Comparison of ENCODE assay signal across 14 cellular contexts in the genomic region with DNA sequence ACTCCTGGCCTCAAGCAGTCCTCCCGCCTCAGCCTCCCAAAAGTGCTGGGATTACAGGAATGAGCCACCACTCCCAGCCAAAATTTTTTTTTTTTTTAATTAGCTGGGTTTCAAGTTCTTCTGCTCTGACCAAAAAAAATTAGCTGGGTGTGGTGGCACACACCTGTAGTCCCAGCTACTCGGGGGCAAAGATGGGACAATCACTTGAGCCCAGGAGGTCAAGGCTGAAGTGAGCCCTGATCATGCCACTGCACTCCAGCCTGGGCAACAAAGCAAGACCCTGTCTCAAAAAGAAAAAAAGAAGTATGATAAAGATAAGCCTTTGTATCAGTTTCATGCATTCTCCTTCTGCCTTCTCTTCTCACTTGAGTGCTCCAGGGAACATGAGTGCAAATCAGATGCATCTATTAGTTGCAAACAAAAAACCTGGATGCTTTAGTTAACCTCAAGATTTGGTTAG. TPM values are rescaled to one million over a fixed set of nuclear protein-coding genes. Genes with fewer than 3 reads are reported as not detected.
DNase-seq lines count a peak whose midpoint lies in the region; ATAC-seq and TF ChIP-seq lines count a peak whose summit lies in the region.
"Had no signal": no experiment of that assay in that cellular context is flagged by ENCODE, and none has a peak within 500 bp of the region (broad histone marks: within the 10 kb centered on the region; RNA-seq: fewer than 3 reads in every experiment).

No MANE protein-coding gene starts in this region.

- 61 to 83% methylated on average over 2 of the region's 2 CpGs for WGBS in esophagus squamous epithelium, 2 donors
- WGBS in psoas muscle, 3 donors, result 92 to 96% (median 95%) methylated on average over 2 of the region's 2 CpGs

- no peaks in the 10 kb centered on the region for H3K27me3 Mint-ChIP-seq in CD4-positive, alpha-beta T cell
- peaks cover 2% of the 10 kb centered on the region for H3K27me3 Mint-ChIP-seq in glutamatergic neuron (ENCODE audit: unreplicated experiment)
- H3K27me3 Mint-ChIP-seq: activated B cell treated with CpG ODN at 0.5 μM for 24 hours had no signal

- H3K36me3 Mint-ChIP-seq in CD4-positive, alpha-beta T cell (ENCODE audit: low read depth), result no peaks in the 10 kb centered on the region
- no peaks in the 10 kb centered on the region for H3K36me3 Mint-ChIP-seq in glutamatergic neuron (ENCODE audit: unreplicated experiment)

- H3K27ac ChIP-seq in CD4-positive, alpha-beta T cell (ENCODE audit: low read depth, low read length), result no peak overlapping the region
- H3K27ac ChIP-seq in esophagus squamous epithelium (peak overlapping the region; percentile 86 to 94 (median 90)), psoas muscle (peak overlapping the region; percentile 80), vagina (no peak overlapping the region)

- H3K4me1 ChIP-seq in esophagus squamous epithelium (peaks cover 14 to 53% (median 26%) of the 10 kb centered on the region in 3 donors), psoas muscle (peaks cover 18% of the 10 kb centered on the region), vagina (peaks cover 30% of the 10 kb centered on the region)

- no peak for DNase-seq in CD4-positive, alpha-beta T cell
- DNase-seq in MG63, result no peak
- DNase-seq in esophagus squamous epithelium (lab: John Stamatoyannopoulos, UW), result no peak
- DNase-seq in psoas muscle, result no peak
- no peak for DNase-seq in OCI-M1 (lab: John Stamatoyannopoulos, UW)
- no peak for DNase-seq in stimulated activated CD4-positive, alpha-beta T cell treated with anti-CD3 and anti-CD28 coated beads, Interleukin-2, amount 100 ng/mL, for 24 hours
- no peak for DNase-seq in glutamatergic neuron
- DNase-seq in vagina (ENCODE audit: extremely low spot score in 2 of 2), result no peak
- DNase-seq: activated B cell treated with CpG ODN at 0.5 μM for 24 hours; effector memory CD4-positive, alpha-beta T cell; NCI-H2107; stimulated activated CD4-positive, alpha-beta T cell treated with anti-CD3 and anti-CD28 coated beads, Interleukin-4, amount 100 ng/mL, for 4 hours; testis had no signal

- intact Hi-C loops in CD4-positive, alpha-beta T cell (cut with DNase I, micrococcal nuclease), result no loop called here
- intact Hi-C loops in esophagus squamous epithelium (cut with DNase I), result no loop called here
- intact Hi-C loops in psoas muscle (cut with DNase I), result no loop called here
- intact Hi-C loops in vagina (cut with DNase I), result no loop called here

- TF ChIP-seq POLR2A in esophagus squamous epithelium (IDR thresholded peaks at IDR 0.05), result no peak
- TF ChIP-seq POLR2A in vagina (IDR thresholded peaks at IDR 0.05), result no peak

- POLR2A ChIA-PET in CD4-positive, alpha-beta T cell (lab: Charles Lee), result interaction anchor here (0.8 to 5.9 kb wide), 2 partner anchors 30 to 38 kb away, joined by 3 to 62 read pairs; partner anchors contain the start of gene NOB1

- peaks cover 22% of the 10 kb centered on the region for H3K4me1 Mint-ChIP-seq in CD4-positive, alpha-beta T cell (ENCODE audit: low read depth)
- peaks cover 10% of the 10 kb centered on the region for H3K4me1 Mint-ChIP-seq in glutamatergic neuron (ENCODE audit: low read depth, unreplicated experiment)

- peak overlapping the region; percentile 48 for H3K4me3 Mint-ChIP-seq in CD4-positive, alpha-beta T cell
- no peak overlapping the region for H3K4me3 Mint-ChIP-seq in glutamatergic neuron (ENCODE audit: unreplicated experiment)
- H3K4me3 Mint-ChIP-seq: activated B cell treated with CpG ODN at 0.5 μM for 24 hours had no signal

- H3K9me3 ChIP-seq in CD4-positive, alpha-beta T cell (ENCODE audit: control insufficient read depth, low read length), result no peaks in the 10 kb centered on the region
- H3K9me3 ChIP-seq in MG63 (no peaks in the 10 kb centered on the region), esophagus squamous epithelium (no peaks in the 10 kb centered on the region), psoas muscle (no peaks in the 10 kb centered on the region), vagina (no peaks in the 10 kb centered on the region)
- H3K9me3 ChIP-seq: testis had no signal

- TF ChIP-seq CTCF in CD4-positive, alpha-beta T cell (IDR thresholded peaks at IDR 0.05), result no peak
- no peak for TF ChIP-seq CTCF in esophagus squamous epithelium (IDR thresholded peaks at IDR 0.05)
- no peak for TF ChIP-seq CTCF in psoas muscle (IDR thresholded peaks at IDR 0.05)
- no peak for TF ChIP-seq CTCF in glutamatergic neuron (IDR thresholded peaks at IDR 0.05; ENCODE audit: partially characterized antibody, unreplicated experiment)
- no peak for TF ChIP-seq CTCF in vagina (IDR thresholded peaks at IDR 0.05)

- H3K36me3 ChIP-seq in MG63 (no peaks in the 10 kb centered on the region; the same call in 1 of the 2 replicates), esophagus squamous epithelium (peaks cover 0 to 14% (median 0%) of the 10 kb centered on the region in 3 donors), psoas muscle (ENCODE audit: insufficient read depth in 1 of 2, low read depth in 1 of 2) (peaks cover 0 to 25% of the 10 kb centered on the region in 2 donors), vagina (no peaks in the 10 kb centered on the region)

- no peak for ATAC-seq in CD4-positive, alpha-beta T cell (ENCODE audit: poor library complexity)
- no peak for ATAC-seq in psoas muscle
- ATAC-seq: activated naive CD4-positive, alpha-beta T cell treated with anti-CD3 and anti-CD28 coated beads, Interleukin-2, amount 50 U/mL, for 72 hours had no signal

- no peaks in the 10 kb centered on the region for H3K27me3 ChIP-seq in CD4-positive, alpha-beta T cell (ENCODE audit: control insufficient read depth, insufficient read depth, low read length)
- H3K27me3 ChIP-seq in MG63, result no peaks in the 10 kb centered on the region
- H3K27me3 ChIP-seq in esophagus squamous epithelium, result no peaks in the 10 kb centered on the region
- H3K27me3 ChIP-seq in psoas muscle (ENCODE audit: insufficient read depth in 3 of 3, low read length in 2 of 3), result no peaks in the 10 kb centered on the region
- no peaks in the 10 kb centered on the region for H3K27me3 ChIP-seq in vagina
- H3K27me3 ChIP-seq: testis had no signal

- peak overlapping the region; percentile 63 for H3K4me3 ChIP-seq in MG63
- H3K4me3 ChIP-seq in esophagus squamous epithelium, result peak overlapping the region; percentile 46 to 74 (median 56)
- H3K4me3 ChIP-seq in psoas muscle, result peak overlapping the region; percentile 78
- no peak overlapping the region for H3K4me3 ChIP-seq in vagina
- H3K4me3 ChIP-seq: testis had no signal

- CTCF ChIA-PET in CD4-positive, alpha-beta T cell (lab: Charles Lee), result interaction anchor here (0.7 to 2.8 kb wide), 2 partner anchors 31 to 328 kb away, joined by 3 to 11 read pairs; partner anchors contain the start of gene NOB1

- H3K9me3 Mint-ChIP-seq in CD4-positive, alpha-beta T cell, result no peaks in the 10 kb centered on the region
- H3K9me3 Mint-ChIP-seq in glutamatergic neuron (ENCODE audit: unreplicated experiment), result no peaks in the 10 kb centered on the region
- H3K9me3 Mint-ChIP-seq: activated B cell treated with CpG ODN at 0.5 μM for 24 hours; activated naive CD4-positive, alpha-beta T cell treated with anti-CD3 and anti-CD28 coated beads, Interleukin-2, amount 50 U/mL, for 72 hours had no signal

- H3K27ac Mint-ChIP-seq in CD4-positive, alpha-beta T cell, result no peak overlapping the region
- H3K27ac Mint-ChIP-seq in glutamatergic neuron (ENCODE audit: unreplicated experiment), result no peak overlapping the region

RNA-seq across cellular contexts. Expression of gene NQO1, which starts 1.9 kb away (rescaled TPM):
- total RNA-seq in CD4-positive, alpha-beta T cell, result under 1 TPM; 0.25 to 0.80 TPM
- 157 and 197 TPM in 2 replicates for total RNA-seq in MG63 (2014; rRNA removed; shearing (Covaris generic); ENCODE audit: low replicate concordance)
- 100 to 1,000 TPM; 152 to 442 (median 247) TPM for total RNA-seq in esophagus squamous epithelium
- total RNA-seq in psoas muscle, result 100 to 1,000 TPM in 1 of 4 donors, 10 to 100 TPM in 3; 29.2 to 186 (median 53.9) TPM
- polyA plus RNA-seq in psoas muscle, result 10 to 100 TPM; 12.1 to 47.1 (median 17.1) TPM
- total RNA-seq in glutamatergic neuron (ENCODE audit: unreplicated experiment), result 7.2 TPM
- total RNA-seq in vagina, result 84.5 TPM

RNA-seq across cellular contexts. Expression of gene NOB1, which starts 30.3 kb away (rescaled TPM):
- 10 to 100 TPM; 31.0 to 33.9 TPM for total RNA-seq in CD4-positive, alpha-beta T cell
- 52.8 and 79.0 TPM in 2 replicates for total RNA-seq in MG63 (2014; rRNA removed; shearing (Covaris generic); ENCODE audit: low replicate concordance)
- 10 to 100 TPM; 34.4 to 55.1 (median 45.2) TPM for total RNA-seq in esophagus squamous epithelium
- 10 to 100 TPM; 29.3 to 53.5 (median 43.0) TPM for total RNA-seq in psoas muscle
- polyA plus RNA-seq in psoas muscle, result 10 to 100 TPM; 33.0 to 60.6 (median 36.5) TPM
- total RNA-seq in glutamatergic neuron (ENCODE audit: unreplicated experiment), result 22.7 TPM
- 67.0 TPM for total RNA-seq in vagina

RNA-seq across cellular contexts. Expression of gene WWP2, which starts 37.7 kb away (rescaled TPM):
- total RNA-seq in CD4-positive, alpha-beta T cell, result 10 to 100 TPM; 41.9 to 43.0 TPM
- 3.9 and 15.5 TPM in 2 replicates for total RNA-seq in MG63 (2014; rRNA removed; shearing (Covaris generic); ENCODE audit: low replicate concordance)
- 10 to 100 TPM; 23.4 to 32.8 (median 29.6) TPM for total RNA-seq in esophagus squamous epithelium
- total RNA-seq in psoas muscle, result 10 to 100 TPM; 18.6 to 26.0 (median 20.5) TPM
- polyA plus RNA-seq in psoas muscle, result 10 to 100 TPM; 12.2 to 19.0 (median 18.4) TPM
- 46.8 TPM for total RNA-seq in glutamatergic neuron (ENCODE audit: unreplicated experiment)
- 26.0 TPM for total RNA-seq in vagina

Comparison
In these comparisons a context has a peak if more than half of its experiments do, and no peak if none do; other contexts are left out.
1. H3K27ac ChIP-seq: peak in esophagus squamous epithelium (4 of 4) and psoas muscle (single experiment); none in CD4-positive, alpha-beta T cell (single experiment) and vagina (single experiment).
2. H3K4me3 ChIP-seq: peak in MG63 (single experiment), esophagus squamous epithelium (4 of 4) and psoas muscle (single experiment); none in vagina (0 of 2).